In the genomic region with DNA sequence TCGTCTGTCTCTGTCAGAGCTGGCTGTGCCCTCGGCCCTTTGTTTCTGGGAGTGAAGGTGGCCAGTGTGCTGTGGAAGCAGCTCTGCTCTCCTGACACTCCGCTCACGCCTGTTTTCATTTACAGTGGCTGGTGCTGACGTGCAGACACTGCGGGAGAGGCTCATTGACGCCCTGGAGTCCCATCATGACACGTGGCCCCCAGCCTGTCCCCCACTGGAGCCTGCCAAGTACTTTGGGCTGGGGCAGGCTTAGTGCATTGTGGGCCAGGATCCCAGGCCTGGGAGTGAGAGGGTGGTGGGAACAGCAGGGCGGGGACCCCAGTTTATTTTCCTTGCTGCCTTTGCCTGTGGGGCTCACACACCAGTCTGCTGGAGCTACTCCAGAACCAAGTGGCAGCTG, we compare ENCODE assay signal across 26 cellular contexts. TPM values are rescaled to one million over a fixed set of nuclear protein-coding genes. Genes with fewer than 3 reads are reported as not detected.
A peak's percentile ranks its signal among the peaks of the same experiment; 100 is the strongest.
DNase-seq lines count a peak whose midpoint lies in the region; ATAC-seq and TF ChIP-seq lines count a peak whose summit lies in the region.
"Had no signal": no experiment of that assay in that cellular context is flagged by ENCODE, and none has a peak within 500 bp of the region (broad histone marks: within the 10 kb centered on the region; RNA-seq: fewer than 3 reads in every experiment).

No MANE protein-coding gene starts in this region.

- no peak overlapping the region for H2BK120ac ChIP-seq in neuronal stem cell (ENCODE audit: low read depth, low read length)

- H3K27ac ChIP-seq in AG04450 (ENCODE audit: low read depth, low read length) (peak overlapping the region; percentile 34), heart right ventricle (peak overlapping the region in 9 of 10 donors; percentile 30 to 80 (median 63)), neuronal stem cell (replicated peaks; ENCODE audit: low read length) (no peak overlapping the region)
- H3K27ac ChIP-seq: BLaER1, KMS-11, SJCRH30 had no signal

- H2BK12ac ChIP-seq in neuronal stem cell (ENCODE audit: low read length): no peak overlapping the region

- H2BK5ac ChIP-seq in neuronal stem cell (ENCODE audit: low read length): no peak overlapping the region

- POLR2A ChIA-PET in AG04450 (lab: Yijun Ruan, JAX): interaction anchor here (1.2 kb wide), 1 partner anchor 78 kb away, joined by 3 read pairs; no protein-coding TSS in a partner anchor

- 41 to 57% methylated on average over 9 of the region's 9 CpGs for WGBS in heart right ventricle, 2 donors
- no CpG with 5 or more reads among the region's 9 CpGs for WGBS in neuronal stem cell (ENCODE audit: extremely low coverage in 2 of 2, insufficient read length in 2 of 2, insufficient replicate concordance in 1 of 2), 2 donors

- ATAC-seq in heart right ventricle (peak; percentile 44 to 86 (median 73)), HG02885 (IDR thresholded peaks at IDR 0.05; ENCODE audit: poor library complexity, unreplicated experiment) (no peak)
- ATAC-seq in activated T-helper 17 cell treated with anti-CD3 and anti-CD28 coated beads, Interleukin-2, amount 50 U/mL, for 72 hours (replicated peaks): no peak
- ATAC-seq: SK-N-SH treated with all-trans-retinoic acid at 6 μM for 48 hours had no signal

- H3K36me3 ChIP-seq in heart right ventricle (peaks cover 0 to 20% (median 0%) of the 10 kb centered on the region in 9 donors), neuronal stem cell (replicated peaks in 1 of 2; ENCODE audit: control insufficient read depth in 2 of 2, insufficient read depth in 2 of 2, low read length in 2 of 2) (peaks cover 0 to 5% of the 10 kb centered on the region in 2 donors)
- H3K36me3 ChIP-seq: HAP-1, SJCRH30 had no signal

- no peak overlapping the region for H3K9ac ChIP-seq in neuronal stem cell (ENCODE audit: low read depth, low read length, poor library complexity)
- H3K9ac ChIP-seq: BLaER1, KMS-11 had no signal

- H3K27me3 ChIP-seq in AG04450 (ENCODE audit: control insufficient read depth, insufficient read depth, low read length) (no peaks in the 10 kb centered on the region), heart right ventricle (no peaks in the 10 kb centered on the region), neuronal stem cell (ENCODE audit: control insufficient read depth in 3 of 3, insufficient read depth in 3 of 3, low read depth in 1 of 3, low read length in 3 of 3) (no peaks in the 10 kb centered on the region)
- H3K27me3 ChIP-seq: BLaER1, SJCRH30 had no signal

- no peaks in the 10 kb centered on the region for H3K79me1 ChIP-seq in neuronal stem cell (ENCODE audit: low read depth, low read length)

- H3K4me1 ChIP-seq in heart right ventricle (peaks cover 6 to 38% (median 25%) of the 10 kb centered on the region in 9 donors), neuronal stem cell (ENCODE audit: control insufficient read depth in 2 of 2, insufficient read depth in 1 of 2, low read depth in 1 of 2, low read length in 2 of 2) (no peaks in the 10 kb centered on the region)
- H3K4me1 ChIP-seq: HAP-1 had no signal

- H4K91ac ChIP-seq in neuronal stem cell (ENCODE audit: low read depth, low read length, poor library complexity): no peak overlapping the region

- DNase-seq in AG04450 (ENCODE audit: low read depth, low spot score) (no peak), chondrocyte (ENCODE audit: low spot score) (peak; percentile 54), heart right ventricle (peak; percentile 51 to 67), neuronal stem cell (ENCODE audit: low spot score) (no peak), HCEC 1CT (no peak), endothelial cell (ENCODE audit: low spot score) (no peak)
- DNase-seq: CD4-positive, CD25-positive, alpha-beta regulatory T cell; DMS53; GOT3; IMR-90; MM.1S; NCI-H1092; NCI-H1417 treated with DMSO at 0.1 percent for 48 hours; NCI-H1694 treated with DMSO at 0.1 percent for 48 hours; NCI-H2081 treated with DMSO at 0.1 percent for 48 hours; NCI-H2171; NCI-H226; NCI-H510A; NCI-H69; SJCRH30 had no signal

- no peak overlapping the region for H2AK5ac ChIP-seq in neuronal stem cell (ENCODE audit: low read depth, low read length)

- no peak overlapping the region for H3K27ac Mint-ChIP-seq in chondrocyte (ENCODE audit: unreplicated experiment)
- H3K27ac Mint-ChIP-seq in activated T-helper 17 cell treated with anti-CD3 and anti-CD28 coated beads, Interleukin-2, amount 50 U/mL, for 72 hours: no peak overlapping the region
- no peak overlapping the region for H3K27ac Mint-ChIP-seq in endothelial cell (ENCODE audit: unreplicated experiment)

- no peaks in the 10 kb centered on the region for H3K27me3 Mint-ChIP-seq in chondrocyte (ENCODE audit: low read depth)
- no peaks in the 10 kb centered on the region for H3K27me3 Mint-ChIP-seq in activated T-helper 17 cell treated with anti-CD3 and anti-CD28 coated beads, Interleukin-2, amount 50 U/mL, for 72 hours
- peaks cover 3% of the 10 kb centered on the region for H3K27me3 Mint-ChIP-seq in endothelial cell (ENCODE audit: unreplicated experiment)
- H3K27me3 Mint-ChIP-seq: CD4-positive, CD25-positive, alpha-beta regulatory T cell had no signal

- intact Hi-C loops in heart right ventricle (cut with DNase I): loop anchor here (2.0 to 10.0 kb wide), 12 partner anchors 59 to 471 kb away; partner anchors contain the start of gene TOR1AIP2 (in 1 of the 10)

- no peak overlapping the region for H2AFZ ChIP-seq in neuronal stem cell (ENCODE audit: low read length)

- H3K14ac ChIP-seq in neuronal stem cell (ENCODE audit: low read length): no peak overlapping the region

- peak overlapping the region; percentile 38 for H3K18ac ChIP-seq in neuronal stem cell (ENCODE audit: low read length)

- H3K9me3 ChIP-seq in AG04450 (ENCODE audit: control insufficient read depth, insufficient read depth, low read length) (no peaks in the 10 kb centered on the region), heart right ventricle (no peaks in the 10 kb centered on the region), neuronal stem cell (replicated peaks in 1 of 2; ENCODE audit: control insufficient read depth in 2 of 2, insufficient read depth in 1 of 2, low read depth in 1 of 2, low read length in 2 of 2) (no peaks in the 10 kb centered on the region)
- H3K9me3 ChIP-seq: BLaER1, HAP-1, SJCRH30 had no signal

- no peak overlapping the region for H3K4me3 ChIP-seq in AG04450 (ENCODE audit: low read depth, low read length)
- H3K4me3 ChIP-seq in heart right ventricle: no peak overlapping the region
- no peak overlapping the region for H3K4me3 ChIP-seq in neuronal stem cell (ENCODE audit: low read length in 2 of 2)
- H3K4me3 ChIP-seq: BLaER1, HAP-1, SJCRH30 had no signal

- peak overlapping the region; percentile 12 for H3K23ac ChIP-seq in neuronal stem cell (ENCODE audit: low read depth, low read length, poor library complexity)

- H4K8ac ChIP-seq in neuronal stem cell (ENCODE audit: low read depth, low read length): no peak overlapping the region

- no peak overlapping the region for H3K4me2 ChIP-seq in neuronal stem cell (ENCODE audit: insufficient read depth, low read length, poor library complexity, severe bottlenecking)
- H3K4me2 ChIP-seq: BLaER1, KMS-11 had no signal

- CTCF ChIA-PET in AG04450 (lab: Charles Lee): no interaction called here

- peaks cover 7% of the 10 kb centered on the region for H3K4me1 Mint-ChIP-seq in chondrocyte (ENCODE audit: low read depth)
- H3K4me1 Mint-ChIP-seq in activated T-helper 17 cell treated with anti-CD3 and anti-CD28 coated beads, Interleukin-2, amount 50 U/mL, for 72 hours: no peaks in the 10 kb centered on the region
- peaks cover 12% of the 10 kb centered on the region for H3K4me1 Mint-ChIP-seq in endothelial cell (ENCODE audit: unreplicated experiment)

- H3K4ac ChIP-seq in neuronal stem cell (ENCODE audit: low read length): no peak overlapping the region

- peaks cover 3% of the 10 kb centered on the region for H3K36me3 Mint-ChIP-seq in chondrocyte (ENCODE audit: low read depth)
- no peaks in the 10 kb centered on the region for H3K36me3 Mint-ChIP-seq in activated T-helper 17 cell treated with anti-CD3 and anti-CD28 coated beads, Interleukin-2, amount 50 U/mL, for 72 hours (ENCODE audit: low read depth)
- peaks cover 27% of the 10 kb centered on the region for H3K36me3 Mint-ChIP-seq in endothelial cell (ENCODE audit: low read depth, unreplicated experiment)

- no peak overlapping the region for H2BK15ac ChIP-seq in neuronal stem cell (ENCODE audit: low read length)

- no peak overlapping the region for H3K4me3 Mint-ChIP-seq in chondrocyte (ENCODE audit: unreplicated experiment)
- no peak overlapping the region for H3K4me3 Mint-ChIP-seq in activated T-helper 17 cell treated with anti-CD3 and anti-CD28 coated beads, Interleukin-2, amount 50 U/mL, for 72 hours
- no peak overlapping the region for H3K4me3 Mint-ChIP-seq in endothelial cell (ENCODE audit: unreplicated experiment)
- H3K4me3 Mint-ChIP-seq: CD4-positive, CD25-positive, alpha-beta regulatory T cell had no signal

- no peak for TF ChIP-seq CTCF in AG04450 (IDR thresholded peaks at IDR 0.05; ENCODE audit: low read depth, low read length)
- no peak for TF ChIP-seq CTCF in chondrocyte (IDR thresholded peaks at IDR 0.05)
- TF ChIP-seq CTCF in heart right ventricle (IDR thresholded peaks at IDR 0.05): no peak
- TF ChIP-seq CTCF in endothelial cell (IDR thresholded peaks at IDR 0.05; ENCODE audit: unreplicated experiment): no peak

- H3K9me3 Mint-ChIP-seq in chondrocyte (ENCODE audit: low read depth) (no peaks in the 10 kb centered on the region), endothelial cell (ENCODE audit: unreplicated experiment) (no peaks in the 10 kb centered on the region)
- no peaks in the 10 kb centered on the region for H3K9me3 Mint-ChIP-seq in activated T-helper 17 cell treated with anti-CD3 and anti-CD28 coated beads, Interleukin-2, amount 50 U/mL, for 72 hours
- H3K9me3 Mint-ChIP-seq: CD4-positive, CD25-positive, alpha-beta regulatory T cell had no signal

RNA-seq across cellular contexts. Expression of gene QSOX1, which starts 21.1 kb away (rescaled TPM):
- polyA plus RNA-seq in AG04450 (2011; rRNA removed) (1,269 and 1,338 TPM in 2 replicates), heart right ventricle (100 to 1,000 TPM in 1 of 2 donors, 10 to 100 TPM in 1; 67.7 to 129 TPM)
- 337 and 391 TPM in 2 replicates for polyA minus RNA-seq in AG04450 (2011; rRNA and poly(A)+ RNA removed)
- total RNA-seq in chondrocyte (152 to 232 TPM (median 222 TPM) in 3 replicates), heart right ventricle (100 to 1,000 TPM in 4 of 10 donors, 10 to 100 TPM in 6; 43.5 to 198 (median 84.6) TPM), endothelial cell (ENCODE audit: unreplicated experiment) (199 TPM)
- polyA plus RNA-seq in neuronal stem cell (2013, experiment 1 of 2): 31.6 TPM
- polyA plus RNA-seq in neuronal stem cell (2013, experiment 2 of 2): 30.8 TPM
- total RNA-seq in activated T-helper 17 cell treated with anti-CD3 and anti-CD28 coated beads, Interleukin-2, amount 50 U/mL, for 72 hours: 10 to 100 TPM; 41.6 to 46.8 TPM

RNA-seq across cellular contexts. Expression of gene LHX4, which starts 54.3 kb away (rescaled TPM):
- polyA plus RNA-seq in AG04450 (2011; rRNA removed) (0.10 and 0.11 TPM in 2 replicates), heart right ventricle (under 1 TPM in 1 of 2 donors, not detected in 1; under 0.01 TPM)
- 0.14 and 0.17 TPM in 2 replicates for polyA minus RNA-seq in AG04450 (2011; rRNA and poly(A)+ RNA removed)
- total RNA-seq in chondrocyte (0.12 to 0.53 TPM (median 0.13 TPM) in 3 replicates), heart right ventricle (not detected), endothelial cell (ENCODE audit: unreplicated experiment) (1.5 TPM)
- 0.06 TPM for polyA plus RNA-seq in neuronal stem cell (2013, experiment 1 of 2)
- 0.08 TPM for polyA plus RNA-seq in neuronal stem cell (2013, experiment 2 of 2)
- under 1 TPM in 1 of 2 donors, not detected in 1; 0.40 TPM for total RNA-seq in activated T-helper 17 cell treated with anti-CD3 and anti-CD28 coated beads, Interleukin-2, amount 50 U/mL, for 72 hours
- total RNA-seq: CD4-positive, CD25-positive, alpha-beta regulatory T cell had no signal

Comparison
In these comparisons a context has a peak if more than half of its experiments do, and no peak if none do; other contexts are left out.
1. DNase-seq: peak in chondrocyte (single experiment) and heart right ventricle (2 of 2); none in AG04450 (single experiment), neuronal stem cell (single experiment), HCEC 1CT (single experiment) and endothelial cell (single experiment).
2. ATAC-seq: peak in heart right ventricle (8 of 8); none in activated T-helper 17 cell treated with anti-CD3 and anti-CD28 coated beads, Interleukin-2, amount 50 U/mL, for 72 hours (single experiment) and HG02885 (single experiment).